In genomic region chr1:23558140-23558871, GRCh38 we compare ENCODE assay signal across 8 cellular contexts. TPM values are rescaled to one million over a fixed set of nuclear protein-coding genes. Genes with fewer than 3 reads are reported as not detected.
DNase-seq lines count a peak whose midpoint lies in the region; ATAC-seq and TF ChIP-seq lines count a peak whose summit lies in the region.

No MANE protein-coding gene starts in this region.

- DNase-seq in CD8-positive, alpha-beta T cell: peak in 5 of 7 experiments; percentile 28 to 60 (median 30)
- peak in 3 of 5 experiments; percentile 21 to 51 (median 33) for DNase-seq in T-helper 2 cell
- DNase-seq in mesenteric fat pad (ENCODE audit: low spot score): peak; percentile 93
- DNase-seq in transverse colon: peak; percentile 83
- DNase-seq in hippocampal formation (lab: John Stamatoyannopoulos, UW): no peak

- CTCF ChIA-PET in CD8-positive, alpha-beta T cell (lab: Charles Lee): interaction anchor here (1.0 to 23.4 kb wide), 12 partner anchors 8 to 80 kb away, joined by 3 to 1167 read pairs (median 4); no protein-coding TSS in a partner anchor

- no peaks in the 10 kb centered on the region for H3K27me3 Mint-ChIP-seq in CD8-positive, alpha-beta T cell (ENCODE audit: low read depth)
- peaks cover 44% of the 10 kb centered on the region for H3K27me3 Mint-ChIP-seq in dendritic cell treated with granulocyte-macrophage colony-stimulating factor and Interleukin-4, amounts not matched to agents 40 ng/mL and 50 ng/mL, for 4 days

- POLR2A ChIA-PET in CD8-positive, alpha-beta T cell (lab: Charles Lee): interaction anchor here (0.7 to 3.9 kb wide), 22 partner anchors 10 to 133 kb away, joined by 3 to 53 read pairs (median 4); partner anchors contain the start of genes ASAP3 and RPL11

- intact Hi-C loops in CD8-positive, alpha-beta T cell (cut with DNase I, micrococcal nuclease): loop anchor here (2.0 to 10.0 kb wide), 7 partner anchors 14 to 246 kb away; partner anchors contain the start of genes GALE (in 1 of the 2), HNRNPR (in 1 of the 2) and RPL11 (in 1 of the 2)
- intact Hi-C loops in dendritic cell treated with granulocyte-macrophage colony-stimulating factor and Interleukin-4, amounts not matched to agents 40 ng/mL and 50 ng/mL, for 4 days (cut with micrococcal nuclease): no loop called here
- intact Hi-C loops in transverse colon (cut with DNase I; ENCODE audit: low total_unique reads): no loop called here

- no peak for TF ChIP-seq CTCF in CD8-positive, alpha-beta T cell (IDR thresholded peaks at IDR 0.05)
- no peak for TF ChIP-seq CTCF in transverse colon (IDR thresholded peaks at IDR 0.05)

- peaks cover 68% of the 10 kb centered on the region for H3K4me1 Mint-ChIP-seq in CD8-positive, alpha-beta T cell (ENCODE audit: low read depth)
- peaks cover 84% of the 10 kb centered on the region for H3K4me1 Mint-ChIP-seq in dendritic cell treated with granulocyte-macrophage colony-stimulating factor and Interleukin-4, amounts not matched to agents 40 ng/mL and 50 ng/mL, for 4 days (ENCODE audit: low read depth)

- WGBS in HUES64: 1% methylated on average over 34 of the region's 34 CpGs
- WGBS in transverse colon (ENCODE audit: low coverage in 1 of 2), 2 donors: 10 to 13% methylated on average over 2 to 33 of the region's 34 CpGs

- no peaks in the 10 kb centered on the region for H3K27me3 ChIP-seq in CD8-positive, alpha-beta T cell (ENCODE audit: insufficient read depth, low read length)
- peaks cover 7% of the 10 kb centered on the region for H3K27me3 ChIP-seq in HUES64 (ENCODE audit: insufficient read depth, low read length)
- no peaks in the 10 kb centered on the region for H3K27me3 ChIP-seq in transverse colon

- no peak for ATAC-seq in CD8-positive, alpha-beta T cell
- no peak for ATAC-seq in HG03196 (IDR thresholded peaks at IDR 0.05; ENCODE audit: unreplicated experiment)

- H3K27ac Mint-ChIP-seq in CD8-positive, alpha-beta T cell: peak overlapping the region; percentile 99
- peak overlapping the region; percentile 97 for H3K27ac Mint-ChIP-seq in dendritic cell treated with granulocyte-macrophage colony-stimulating factor and Interleukin-4, amounts not matched to agents 40 ng/mL and 50 ng/mL, for 4 days

- H3K4me1 ChIP-seq in CD8-positive, alpha-beta T cell (ENCODE audit: insufficient read depth, low read length): peaks cover 64% of the 10 kb centered on the region
- H3K4me1 ChIP-seq in HUES64 (ENCODE audit: insufficient read depth, low read length) (peaks cover 57% of the 10 kb centered on the region), transverse colon (peaks cover 28 to 86% (median 76%) of the 10 kb centered on the region in 4 donors)

- peak overlapping the region; percentile 81 for H3K4me3 Mint-ChIP-seq in CD8-positive, alpha-beta T cell
- H3K4me3 Mint-ChIP-seq in dendritic cell treated with granulocyte-macrophage colony-stimulating factor and Interleukin-4, amounts not matched to agents 40 ng/mL and 50 ng/mL, for 4 days: peak overlapping the region; percentile 96

- TF ChIP-seq POLR2A in transverse colon (IDR thresholded peaks at IDR 0.05): peak; percentile 93

- H3K4me3 ChIP-seq in CD8-positive, alpha-beta T cell (ENCODE audit: low read depth, low read length): peak overlapping the region; percentile 96
- peak overlapping the region; percentile 82 for H3K4me3 ChIP-seq in HUES64 (ENCODE audit: low read length)
- H3K4me3 ChIP-seq in transverse colon: peak overlapping the region; percentile 43 to 83 (median 74)

- H3K36me3 ChIP-seq in CD8-positive, alpha-beta T cell (ENCODE audit: insufficient read depth, low read length): no peaks in the 10 kb centered on the region
- H3K36me3 ChIP-seq in HUES64 (ENCODE audit: insufficient read depth, low read length) (peaks cover 14% of the 10 kb centered on the region), transverse colon (no peaks in the 10 kb centered on the region)

- H3K27ac ChIP-seq in CD8-positive, alpha-beta T cell (ENCODE audit: low read depth, low read length): peak overlapping the region; percentile 83
- H3K27ac ChIP-seq in HUES64 (ENCODE audit: low read depth, low read length) (peak overlapping the region; percentile 89), transverse colon (peak overlapping the region; percentile 96 to 98 (median 96))

- peaks cover 18% of the 10 kb centered on the region for H3K36me3 Mint-ChIP-seq in CD8-positive, alpha-beta T cell
- peaks cover 38% of the 10 kb centered on the region for H3K36me3 Mint-ChIP-seq in dendritic cell treated with granulocyte-macrophage colony-stimulating factor and Interleukin-4, amounts not matched to agents 40 ng/mL and 50 ng/mL, for 4 days (ENCODE audit: low read depth)

- no peak for TF ChIP-seq EP300 in transverse colon (IDR thresholded peaks at IDR 0.05; ENCODE audit: low read depth)

- H3K9me3 Mint-ChIP-seq in CD8-positive, alpha-beta T cell: no peaks in the 10 kb centered on the region
- no peaks in the 10 kb centered on the region for H3K9me3 Mint-ChIP-seq in dendritic cell treated with granulocyte-macrophage colony-stimulating factor and Interleukin-4, amounts not matched to agents 40 ng/mL and 50 ng/mL, for 4 days

- no peaks in the 10 kb centered on the region for H3K9me3 ChIP-seq in CD8-positive, alpha-beta T cell (ENCODE audit: low read length)
- H3K9me3 ChIP-seq in HUES64 (ENCODE audit: insufficient read depth, low read depth, low read length) (no peaks in the 10 kb centered on the region), transverse colon (no peaks in the 10 kb centered on the region)

- H3K9ac ChIP-seq in HUES64 (ENCODE audit: low read depth, low read length): peak overlapping the region; percentile 88

- in situ Hi-C loops in transverse colon (cut with MboI; ENCODE audit: low pct_ligation_motif_present in 1 of 4, low pct_unique_long_range_greater_than_20kb in 1 of 4, low sequenced_read_pairs in 3 of 4): no loop called here

RNA-seq across cellular contexts. Expression of gene ID3, which starts 1.0 kb away (rescaled TPM):
- 10 to 100 TPM; 44.2 to 48.1 TPM for total RNA-seq in CD8-positive, alpha-beta T cell
- polyA plus RNA-seq in HUES64 (2013, experiment 1 of 2): 311 TPM
- 399 TPM for polyA plus RNA-seq in HUES64 (2013, experiment 2 of 2)
- total RNA-seq in mesenteric fat pad: 168 TPM
- total RNA-seq in transverse colon: 100 to 1,000 TPM; 174 to 363 (median 253) TPM

RNA-seq across cellular contexts. Expression of gene E2F2, which starts 27.3 kb away (rescaled TPM):
- total RNA-seq in CD8-positive, alpha-beta T cell: under 1 TPM; 0.19 to 0.38 TPM
- 3.0 TPM for polyA plus RNA-seq in HUES64 (2013, experiment 1 of 2)
- polyA plus RNA-seq in HUES64 (2013, experiment 2 of 2): 4.2 TPM
- 0.29 TPM for total RNA-seq in mesenteric fat pad
- 10 to 100 TPM in 2 of 4 donors, 1 to 10 TPM in 2; 6.7 to 11.6 (median 8.9) TPM for total RNA-seq in transverse colon

Comparison
In these comparisons a context has a peak if more than half of its experiments do, and no peak if none do; other contexts are left out.
1. DNase-seq: peak in CD8-positive, alpha-beta T cell (5 of 7), T-helper 2 cell (3 of 5), mesenteric fat pad (single experiment) and transverse colon (single experiment); none in hippocampal formation (0 of 2).
2. intact Hi-C loops: an anchor here in CD8-positive, alpha-beta T cell (2.0 to 10.0 kb wide); none called in dendritic cell treated with granulocyte-macrophage colony-stimulating factor and Interleukin-4, amounts not matched to agents 40 ng/mL and 50 ng/mL, for 4 days and transverse colon.
3. Peak in every context shown above with its lines, with median percentiles within 50 percentile points of each other: H3K27ac ChIP-seq and H3K4me3 ChIP-seq.